20 cellular contexts compared by ENCODE assay signal in the genomic region with DNA sequence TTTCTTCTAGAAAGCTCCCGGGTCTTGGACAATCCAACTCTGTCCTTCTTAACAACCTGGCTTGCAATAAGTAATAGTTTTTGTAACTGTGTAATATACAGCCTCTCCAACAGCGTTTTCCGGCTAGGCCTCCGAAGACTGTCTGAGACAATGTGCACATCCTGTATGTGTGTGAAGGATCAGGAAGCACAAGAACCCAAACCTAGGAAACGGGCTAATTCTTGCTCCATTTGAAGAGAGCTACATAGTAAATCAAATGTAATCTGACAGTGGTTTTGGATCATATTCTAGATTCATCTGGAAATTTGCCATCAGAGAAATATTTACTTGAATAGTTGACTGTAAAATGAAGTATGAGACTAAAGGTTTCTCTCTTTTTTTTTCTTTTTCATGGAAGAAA. TPM values are rescaled to one million over a fixed set of nuclear protein-coding genes. Genes with fewer than 3 reads are reported as not detected.
"Had no signal": no experiment of that assay in that cellular context is flagged by ENCODE, and none has a peak within 500 bp of the region (broad histone marks: within the 10 kb centered on the region; RNA-seq: fewer than 3 reads in every experiment).

No MANE protein-coding gene starts in this region.

- H3K27me3 ChIP-seq: colonic mucosa, left lung, stomach had no signal

- H3K27me3 Mint-ChIP-seq: memory B cell; natural killer cell treated with Interleukin-12 subunit alpha and Interleukin-12 subunit beta and Interleukin-15 and Interleukin-18, amount 100 ng/mL, for 72 hours had no signal

- H3K36me3 Mint-ChIP-seq: natural killer cell treated with Interleukin-12 subunit alpha and Interleukin-12 subunit beta and Interleukin-15 and Interleukin-18, amount 100 ng/mL, for 72 hours had no signal

- H3K4me3 Mint-ChIP-seq: memory B cell; natural killer cell treated with Interleukin-12 subunit alpha and Interleukin-12 subunit beta and Interleukin-15 and Interleukin-18, amount 100 ng/mL, for 72 hours had no signal

- H3K9me3 Mint-ChIP-seq: memory B cell; natural killer cell treated with Interleukin-12 subunit alpha and Interleukin-12 subunit beta and Interleukin-15 and Interleukin-18, amount 100 ng/mL, for 72 hours had no signal

- H3K27ac ChIP-seq: colonic mucosa, epithelial cell of prostate, left lung, psoas muscle, stomach had no signal

- H3K9me3 ChIP-seq: colonic mucosa, psoas muscle, stomach had no signal

- H3K27ac Mint-ChIP-seq: memory B cell; natural killer cell treated with Interleukin-12 subunit alpha and Interleukin-12 subunit beta and Interleukin-15 and Interleukin-18, amount 100 ng/mL, for 72 hours had no signal

- H3K4me3 ChIP-seq: colonic mucosa, left lung, psoas muscle, stomach had no signal

- H3K36me3 ChIP-seq: colonic mucosa, left lung, stomach had no signal

- DNase-seq: activated CD4-positive, alpha-beta T cell treated with anti-CD3 and anti-CD28 coated beads, Interleukin-2, amount 50 U/mL, for 1 hour; activated CD4-positive, CD25-positive, alpha-beta regulatory T cell; activated naive CD4-positive, alpha-beta T cell treated with anti-CD3 and anti-CD28 coated beads, Interleukin-2, amount 50 U/mL, for 16 hours; activated T-cell treated with anti-CD3 and anti-CD28 coated beads, Interleukin-2, amount 50 U/mL, for 1 hour; colonic mucosa; effector CD8-positive, alpha-beta T cell; glutamatergic neuron; left lung; occipital lobe; psoas muscle; stimulated activated CD4-positive, alpha-beta T cell treated with anti-CD3 and anti-CD28 coated beads, Interleukin-15, amount 100 ng/mL, for 24 hours; stimulated activated CD4-positive, alpha-beta T cell treated with anti-CD3 and anti-CD28 coated beads, Interleukin-4, amount 100 ng/mL, for 4 hours; stomach; T-helper 2 cell had no signal

- FAIRE-seq: islet of Langerhans, TTC549 had no signal

- H3K4me1 ChIP-seq: colonic mucosa, left lung, psoas muscle had no signal

RNA-seq across cellular contexts. Expression of a gene that starts 1.2 kb away (rescaled TPM):
- polyA plus RNA-seq: stomach, urinary bladder had no signal
